8 cellular contexts compared by ENCODE assay signal in the genomic region with DNA sequence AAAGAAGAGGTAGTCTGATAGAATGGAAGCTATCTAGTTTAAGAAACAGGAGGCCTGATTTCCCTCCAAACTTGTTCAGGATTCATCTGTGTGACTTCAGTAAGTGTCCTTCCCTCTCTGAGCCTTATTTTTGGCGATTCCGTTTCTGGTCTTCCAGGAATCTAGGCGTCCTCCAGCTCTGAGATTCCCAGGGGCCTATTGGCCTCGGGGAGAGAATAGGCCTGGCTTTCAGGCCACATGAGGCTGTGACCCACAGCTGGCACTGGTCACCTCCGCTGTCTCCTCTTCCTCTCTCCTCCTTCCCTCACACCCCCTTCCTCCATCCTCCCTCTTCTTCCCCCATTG.
A peak's percentile ranks its signal among the peaks of the same experiment; 100 is the strongest.
DNase-seq lines count a peak whose midpoint lies in the region; ATAC-seq lines count a peak whose summit lies in the region.

No MANE protein-coding gene starts in this region.

- H3K27me3 ChIP-seq in H7 (ENCODE audit: control insufficient read depth, insufficient read depth, low read length) (peaks cover 2% of the 10 kb centered on the region), adipocyte (replicated peaks; ENCODE audit: control insufficient read depth, insufficient read depth, low read length) (peaks cover 34% of the 10 kb centered on the region), skeletal muscle satellite cell (ENCODE audit: control insufficient read depth, insufficient read depth, low read length) (peaks cover 15% of the 10 kb centered on the region)

- peaks cover 19% of the 10 kb centered on the region for H3K9me3 ChIP-seq in adipocyte (ENCODE audit: control insufficient read depth, low read length)
- H3K9me3 ChIP-seq in iPS-18c (ENCODE audit: control insufficient read depth, insufficient read depth, low read length) = peaks cover 4% of the 10 kb centered on the region
- peaks cover 13% of the 10 kb centered on the region for H3K9me3 ChIP-seq in skeletal muscle satellite cell (replicated peaks; ENCODE audit: low read length)

- H3K4me3 ChIP-seq in H7 (ENCODE audit: insufficient read depth, low read depth, low read length) (peak overlapping the region; percentile 49), adipocyte (ENCODE audit: low read length) (peak overlapping the region; percentile 75), iPS-18c (ENCODE audit: insufficient read depth, low read depth, low read length) (peak overlapping the region; percentile 50; the same call in 1 of the 2 replicates), skeletal muscle satellite cell (ENCODE audit: low read length) (peak overlapping the region; percentile 68)

- H3K4me1 ChIP-seq in adipocyte (ENCODE audit: control insufficient read depth, insufficient read depth, low read length) (peaks cover 16% of the 10 kb centered on the region), skeletal muscle satellite cell (ENCODE audit: control insufficient read depth, insufficient read depth, low read length) (peaks cover 7% of the 10 kb centered on the region)

- H3K36me3 ChIP-seq in H7 (replicated peaks; ENCODE audit: control insufficient read depth, insufficient read depth, low read length) = no peaks in the 10 kb centered on the region
- no peaks in the 10 kb centered on the region for H3K36me3 ChIP-seq in adipocyte (ENCODE audit: control insufficient read depth, insufficient read depth, low read length, severe bottlenecking)
- no peaks in the 10 kb centered on the region for H3K36me3 ChIP-seq in skeletal muscle satellite cell (ENCODE audit: insufficient read depth, low read length)

- DNase-seq in H7 = no peak
- no peak for DNase-seq in adipocyte (ENCODE audit: low read depth)
- no peak for DNase-seq in NK-92 treated with Interleukin-12 subunit alpha and Interleukin-12 subunit beta, amount 100 ng/mL, for 24 hours (lab: John Stamatoyannopoulos, UW)
- DNase-seq in H4 (ENCODE audit: low spot score) = no peak

- ATAC-seq in GM18873 (IDR thresholded peaks at IDR 0.05; ENCODE audit: low FRiP score, unreplicated experiment) (no peak), HG02973 (IDR thresholded peaks at IDR 0.05; ENCODE audit: unreplicated experiment) (no peak)

- H3K4me2 ChIP-seq in skeletal muscle satellite cell (ENCODE audit: low read length) = peak overlapping the region; percentile 83

- H3K9ac ChIP-seq in adipocyte (ENCODE audit: low read length) (no peak overlapping the region), skeletal muscle satellite cell (ENCODE audit: low read depth, low read length) (peak overlapping the region; percentile 49)
